In the genomic region with DNA sequence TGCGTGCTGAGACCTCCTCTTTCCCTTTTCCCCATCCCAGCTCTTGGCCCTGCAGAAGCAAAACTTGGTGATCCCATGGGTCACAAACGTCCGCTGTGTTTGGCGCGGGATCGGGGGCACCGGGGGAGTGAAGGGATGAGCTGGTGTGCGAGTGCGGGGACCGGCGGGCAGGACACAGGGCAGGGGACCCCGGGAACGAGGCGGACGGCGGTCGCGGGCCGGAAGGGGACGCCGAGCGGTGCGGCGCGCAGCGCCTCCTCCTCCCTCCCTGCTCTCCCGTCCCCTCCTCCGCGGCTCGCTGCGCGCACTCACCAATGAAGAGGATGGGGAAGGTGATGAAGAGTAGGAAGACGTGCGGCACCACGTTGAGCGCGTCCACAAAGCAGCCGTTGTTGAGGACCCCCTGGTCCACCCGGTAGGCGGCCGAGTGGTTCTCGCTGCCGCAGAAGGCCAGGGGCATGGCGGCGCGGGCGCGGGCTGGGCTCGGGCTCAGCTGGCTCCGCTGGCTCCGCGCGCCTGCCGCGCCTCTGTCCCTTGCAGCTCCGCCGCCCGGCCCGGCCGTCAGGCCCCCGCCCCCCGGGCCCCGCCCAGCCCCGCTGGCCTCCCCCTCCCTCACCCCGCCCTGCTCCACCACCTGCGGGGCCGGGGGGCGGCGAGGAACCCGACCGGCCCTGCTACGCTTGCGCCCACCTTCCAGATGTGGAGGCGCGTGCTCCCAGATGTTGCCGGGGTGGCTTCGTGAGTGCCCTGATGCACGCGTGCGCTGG, we compare ENCODE assay signal across 8 cellular contexts. TPM values are rescaled to one million over a fixed set of nuclear protein-coding genes. Genes with fewer than 3 reads are reported as not detected.
A peak's percentile ranks its signal among the peaks of the same experiment; 100 is the strongest.
DNase-seq lines count a peak whose midpoint lies in the region; ATAC-seq and TF ChIP-seq lines count a peak whose summit lies in the region.
"Had no signal": no experiment of that assay in that cellular context is flagged by ENCODE, and none has a peak within 500 bp of the region (broad histone marks: within the 10 kb centered on the region; RNA-seq: fewer than 3 reads in every experiment).

Gene ABCC8, minus strand, starts transcription at position 529 of the 767 bp plus-strand sequence. Its CDS starts 69 bp downstream, at position 460.

- H3K27ac ChIP-seq in HEK293 (ENCODE audit: extremely low read depth, low read depth, low read length) (no peak within 1 kb of the TSS), gastrocnemius medialis (no peak within 1 kb of the TSS)

- CTCF ChIA-PET in HEK293 (lab: Yijun Ruan, JAX) = interaction anchor here (0.7 to 2.6 kb wide), 6 partner anchors 9 to 92 kb away, joined by 3 to 10 read pairs (median 5); partner anchors contain the start of gene KCNJ11

- H3K4me3 ChIP-seq in HEK293 (ENCODE audit: low read depth, low read length) (peak within 1 kb of the TSS; percentile 64), gastrocnemius medialis (peak within 1 kb of the TSS; percentile 41 to 55 (median 50))

- H3K9me3 ChIP-seq in HEK293 (ENCODE audit: control insufficient read depth, insufficient read depth, low read depth, low read length) = no peaks in the 10 kb centered on the region
- H3K9me3 ChIP-seq in gastrocnemius medialis = no peaks in the 10 kb centered on the region

- peaks cover 0 to 9% (median 0%) of the 10 kb centered on the region in 3 donors for H3K27me3 ChIP-seq in gastrocnemius medialis

- H3K36me3 ChIP-seq in HEK293 (ENCODE audit: control insufficient read depth in 2 of 2, insufficient read depth in 1 of 2, low read length in 2 of 2) (no peaks in the 10 kb centered on the region), gastrocnemius medialis (no peaks in the 10 kb centered on the region)

- TF ChIP-seq CTCF in HEK293 (tag by site-specific recombination; IDR thresholded peaks at IDR 0.05) = peak; percentile 29; the same call in 1 of the 2 replicates
- TF ChIP-seq CTCF in gastrocnemius medialis (IDR thresholded peaks at IDR 0.05 in 4 of 5, conservative IDR thresholded peaks at IDR 0.05 in 1 of 5) = no peak

- TF ChIP-seq POLR2A in gastrocnemius medialis (IDR thresholded peaks at IDR 0.05) = no peak

- POLR2A ChIA-PET in HEK293 (lab: Yijun Ruan, JAX) = no interaction called here

- intact Hi-C loops in left cardiac atrium (cut with DNase I) (no loop called here), gastrocnemius medialis (cut with DNase I; ENCODE audit: low total_unique reads) (loop anchor here (5.0 kb wide), 1 partner anchor 44 kb away; no protein-coding TSS in a partner anchor)

- in situ Hi-C loops in gastrocnemius medialis (cut with MboI; ENCODE audit: low sequenced_read_pairs in 4 of 4) = loop anchor here in 1 of 4 donors (10.0 kb wide), 1 partner anchor 92 kb away; the partner anchor contains the start of gene KCNJ11

- H3K4me1 ChIP-seq in HEK293 (ENCODE audit: control insufficient read depth, insufficient read depth, low read length) = no peaks in the 10 kb centered on the region; the same call in 1 of the 2 replicates
- H3K4me1 ChIP-seq in gastrocnemius medialis = peaks cover 0 to 9% of the 10 kb centered on the region in 2 donors

- DNase-seq in NCI-H748 treated with DMSO at 0.1 percent for 48 hours (lab: John Stamatoyannopoulos, UW) (peak; percentile 23), left cardiac atrium (no peak), gastrocnemius medialis (no peak), mesenteric fat pad (ENCODE audit: low spot score) (no peak)
- no peak for DNase-seq in stimulated activated CD8-positive, alpha-beta memory T cell treated with anti-CD3 and anti-CD28 coated beads, Interleukin-4, amount 100 ng/mL, for 48 hours
- DNase-seq: RPMI8226 had no signal

- peak; percentile 55 to 75 for ATAC-seq in left cardiac atrium
- peak in 1 of 2 donors; percentile 25 for ATAC-seq in gastrocnemius medialis
- ATAC-seq in GM21529 (IDR thresholded peaks at IDR 0.05; ENCODE audit: unreplicated experiment) = no peak

TF ChIP-seq in HEK293, 187 proteins besides CTCF, POLR2A, EP300 and RAD21 (continues in another document):
- no peak for TF ChIP-seq ZNF292 (tag by site-specific recombination; IDR thresholded peaks at IDR 0.05; ENCODE audit: borderline replicate concordance, low read depth)
- no peak for TF ChIP-seq ZNF623 (tag by site-specific recombination; IDR thresholded peaks at IDR 0.05)
- TF ChIP-seq ZNF670 (tag by site-specific recombination; IDR thresholded peaks at IDR 0.05; ENCODE audit: low read depth) = no peak
- TF ChIP-seq ZNF707 (tag by site-specific recombination; IDR thresholded peaks at IDR 0.05) = no peak
- TF ChIP-seq ZNF114 (tag by site-specific recombination; IDR thresholded peaks at IDR 0.05) = no peak
- no peak for TF ChIP-seq ZNF624 (tag by site-specific recombination; IDR thresholded peaks at IDR 0.05)
- TF ChIP-seq ZNF600 (tag by site-specific recombination; IDR thresholded peaks at IDR 0.05) = peak; percentile 22; the same call in 1 of the 2 replicates
- TF ChIP-seq ZNF24 (tag by site-specific recombination; IDR thresholded peaks at IDR 0.05) = no peak
- no peak for TF ChIP-seq ZBTB7A (tag by site-specific recombination; IDR thresholded peaks at IDR 0.05; ENCODE audit: low read depth)
- peak; percentile 89 for TF ChIP-seq ZBTB26 (tag by site-specific recombination; optimal IDR thresholded peaks at IDR 0.05)
- peak; percentile 47; the same call in 1 of the 2 replicates for TF ChIP-seq ZNF76 (tag by site-specific recombination; IDR thresholded peaks at IDR 0.05; ENCODE audit: borderline replicate concordance, low read depth)
- TF ChIP-seq, protein P1, sequence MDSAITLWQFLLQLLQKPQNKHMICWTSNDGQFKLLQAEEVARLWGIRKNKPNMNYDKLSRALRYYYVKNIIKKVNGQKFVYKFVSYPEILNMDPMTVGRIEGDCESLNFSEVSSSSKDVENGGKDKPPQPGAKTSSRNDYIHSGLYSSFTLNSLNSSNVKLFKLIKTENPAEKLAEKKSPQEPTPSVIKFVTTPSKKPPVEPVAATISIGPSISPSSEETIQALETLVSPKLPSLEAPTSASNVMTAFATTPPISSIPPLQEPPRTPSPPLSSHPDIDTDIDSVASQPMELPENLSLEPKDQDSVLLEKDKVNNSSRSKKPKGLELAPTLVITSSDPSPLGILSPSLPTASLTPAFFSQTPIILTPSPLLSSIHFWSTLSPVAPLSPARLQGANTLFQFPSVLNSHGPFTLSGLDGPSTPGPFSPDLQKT (IDR thresholded peaks at IDR 0.05; ENCODE audit: borderline replicate concordance, low read depth, low read length) = no peak
- no peak for TF ChIP-seq ZNF518A (tag by site-specific recombination; conservative IDR thresholded peaks at IDR 0.05; ENCODE audit: low read depth)
- TF ChIP-seq, protein P2, sequence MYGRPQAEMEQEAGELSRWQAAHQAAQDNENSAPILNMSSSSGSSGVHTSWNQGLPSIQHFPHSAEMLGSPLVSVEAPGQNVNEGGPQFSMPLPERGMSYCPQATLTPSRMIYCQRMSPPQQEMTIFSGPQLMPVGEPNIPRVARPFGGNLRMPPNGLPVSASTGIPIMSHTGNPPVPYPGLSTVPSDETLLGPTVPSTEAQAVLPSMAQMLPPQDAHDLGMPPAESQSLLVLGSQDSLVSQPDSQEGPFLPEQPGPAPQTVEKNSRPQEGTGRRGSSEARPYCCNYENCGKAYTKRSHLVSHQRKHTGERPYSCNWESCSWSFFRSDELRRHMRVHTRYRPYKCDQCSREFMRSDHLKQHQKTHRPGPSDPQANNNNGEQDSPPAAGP (tag by site-specific recombination; IDR thresholded peaks at IDR 0.05) = peak; percentile 16; the same call in 1 of the 2 replicates
- no peak for TF ChIP-seq ZNF121 (tag by site-specific recombination; IDR thresholded peaks at IDR 0.05)

RNA-seq across cellular contexts. Expression of gene ABCC8, which starts in this region (rescaled TPM):
- total RNA-seq in left cardiac atrium (1 to 10 TPM in 1 of 2 donors, under 1 TPM in 1; 0.99 to 1.9 TPM), gastrocnemius medialis (1 to 10 TPM in 2 of 4 donors, under 1 TPM in 2; 0.33 to 4.0 (median 1.1) TPM), mesenteric fat pad (0.58 TPM)
